Comparison of ENCODE assay signal across 12 cellular contexts in the genomic region with DNA sequence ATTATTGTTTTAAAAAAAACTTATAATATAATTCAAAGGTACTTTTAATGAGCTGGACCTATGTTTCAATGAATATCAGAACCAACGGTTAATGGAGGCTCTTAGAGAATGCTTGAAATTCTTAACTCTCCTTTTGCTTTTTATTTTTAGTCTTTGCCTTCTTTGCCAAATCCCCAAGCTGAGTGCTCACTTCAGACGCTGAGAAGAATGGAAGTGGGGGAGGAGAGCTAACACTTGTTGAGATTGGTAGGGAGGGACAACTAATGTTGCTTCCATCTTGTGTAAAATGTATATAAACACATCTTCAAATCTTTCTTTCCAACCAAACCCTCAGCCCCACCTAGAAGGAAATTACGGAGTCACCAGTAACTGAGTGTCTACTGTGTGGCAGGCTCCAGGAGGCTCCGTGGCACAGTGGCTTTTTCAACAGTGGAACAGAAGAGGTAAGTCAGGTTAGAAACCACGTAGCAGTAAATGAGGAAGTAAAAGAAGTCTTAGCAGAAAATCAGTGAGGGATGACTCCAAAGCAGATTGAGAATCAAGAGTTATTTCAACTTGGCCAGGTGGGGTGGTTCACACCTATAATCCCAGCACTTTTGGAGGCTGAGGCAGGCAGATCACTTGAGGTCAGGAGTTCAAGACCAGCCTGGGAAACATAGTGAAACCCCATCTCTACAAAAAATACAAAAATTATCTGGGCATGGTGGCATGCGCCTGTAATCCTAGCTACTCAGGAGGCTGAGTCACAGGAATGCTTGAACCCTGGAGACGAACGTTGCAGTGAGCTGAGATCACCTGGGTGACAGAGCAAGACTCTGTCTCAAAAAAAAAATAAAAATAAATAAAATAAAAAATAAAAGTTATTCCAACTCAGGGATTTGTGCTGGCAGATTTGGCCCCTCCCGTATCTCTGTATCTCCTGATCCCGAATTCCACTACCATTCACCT. TPM values are rescaled to one million over a fixed set of nuclear protein-coding genes. Genes with fewer than 3 reads are reported as not detected.
DNase-seq lines count a peak whose midpoint lies in the region; ATAC-seq and TF ChIP-seq lines count a peak whose summit lies in the region.
"Had no signal": no experiment of that assay in that cellular context is flagged by ENCODE, and none has a peak within 500 bp of the region (broad histone marks: within the 10 kb centered on the region; RNA-seq: fewer than 3 reads in every experiment).

No MANE protein-coding gene starts in this region.

- H3K4me1 ChIP-seq in cardiac muscle cell (ENCODE audit: low read depth) (peaks cover 19% of the 10 kb centered on the region), SJCRH30 (no peaks in the 10 kb centered on the region)
- H3K4me1 ChIP-seq: BE2C had no signal

- peak; percentile 29 for DNase-seq in EH (ENCODE audit: low read depth)
- DNase-seq in cardiac muscle cell (ENCODE audit: low read depth in 1 of 2, low spot score in 1 of 2): peak in 1 of 2 donors; percentile 49
- no peak for DNase-seq in stimulated activated CD8-positive, alpha-beta memory T cell treated with anti-CD3 and anti-CD28 coated beads, Interleukin-4, amount 100 ng/mL, for 48 hours
- no peak for DNase-seq in SJCRH30
- DNase-seq in NCI-H146 treated with DMSO at 0.1 percent for 48 hours (lab: John Stamatoyannopoulos, UW; ENCODE audit: unreplicated experiment): no peak
- DNase-seq: activated T-cell treated with anti-CD3 and anti-CD28 coated beads, Interleukin-2, amount 50 U/mL, for 1 hour; BE2C; NCI-H774; stimulated activated CD4-positive, alpha-beta T cell treated with anti-CD3 and anti-CD28 coated beads, Interleukin-15, amount 100 ng/mL, for 24 hours had no signal

- H3K27me3 ChIP-seq in cardiac muscle cell: no peaks in the 10 kb centered on the region
- no peaks in the 10 kb centered on the region for H3K27me3 ChIP-seq in SJCRH30
- H3K27me3 ChIP-seq: BE2C had no signal

- H3K36me3 ChIP-seq in cardiac muscle cell (no peaks in the 10 kb centered on the region), SJCRH30 (no peaks in the 10 kb centered on the region)
- H3K36me3 ChIP-seq: BE2C had no signal

- TF ChIP-seq CTCF in cardiac muscle cell (IDR thresholded peaks at IDR 0.05; ENCODE audit: low read depth, low read length): no peak

- ATAC-seq in GM21360 (IDR thresholded peaks at IDR 0.05; ENCODE audit: unreplicated experiment): peak; percentile 69
- ATAC-seq in HG03175 (IDR thresholded peaks at IDR 0.05; ENCODE audit: unreplicated experiment): peak; percentile 74
- no peak for ATAC-seq in HG02571 (IDR thresholded peaks at IDR 0.05; ENCODE audit: unreplicated experiment)

- no peaks in the 10 kb centered on the region for H3K9me3 ChIP-seq in cardiac muscle cell (ENCODE audit: low read depth)
- H3K9me3 ChIP-seq in SJCRH30 (replicated peaks): no peaks in the 10 kb centered on the region
- H3K9me3 ChIP-seq: BE2C had no signal

- peak overlapping the region; percentile 64 for H3K27ac ChIP-seq in cardiac muscle cell
- H3K27ac ChIP-seq in SJCRH30: no peak overlapping the region

- H3K4me3 ChIP-seq in cardiac muscle cell: no peak overlapping the region
- H3K4me3 ChIP-seq in SJCRH30: no peak overlapping the region

RNA-seq across cellular contexts. Expression of gene CREB1, which starts 45.0 kb away (rescaled TPM):
- 24.1 and 48.9 TPM in 2 replicates for total RNA-seq in cardiac muscle cell
- polyA plus RNA-seq in cardiac muscle cell: 31.9 and 54.0 TPM in 2 replicates
- 37.5 and 37.9 TPM in 2 replicates for total RNA-seq in SJCRH30 (2014; rRNA removed; shearing (Covaris generic))
